In genomic region chr1:8721681-8722324, GRCh38 we compare ENCODE assay signal across 1 cellular context.
TF ChIP-seq lines count a peak whose summit lies in the region.

No MANE protein-coding gene starts in this region.

TF ChIP-seq in WTC11, 78 proteins besides CTCF, POLR2A, EP300 and RAD21 (continued from another document):
- TF ChIP-seq MAX (CRISPR knock-in tag; IDR thresholded peaks at IDR 0.05): no peak
- TF ChIP-seq ZNF232 (CRISPR knock-in tag; IDR thresholded peaks at IDR 0.05): no peak
- TF ChIP-seq, protein P1, sequence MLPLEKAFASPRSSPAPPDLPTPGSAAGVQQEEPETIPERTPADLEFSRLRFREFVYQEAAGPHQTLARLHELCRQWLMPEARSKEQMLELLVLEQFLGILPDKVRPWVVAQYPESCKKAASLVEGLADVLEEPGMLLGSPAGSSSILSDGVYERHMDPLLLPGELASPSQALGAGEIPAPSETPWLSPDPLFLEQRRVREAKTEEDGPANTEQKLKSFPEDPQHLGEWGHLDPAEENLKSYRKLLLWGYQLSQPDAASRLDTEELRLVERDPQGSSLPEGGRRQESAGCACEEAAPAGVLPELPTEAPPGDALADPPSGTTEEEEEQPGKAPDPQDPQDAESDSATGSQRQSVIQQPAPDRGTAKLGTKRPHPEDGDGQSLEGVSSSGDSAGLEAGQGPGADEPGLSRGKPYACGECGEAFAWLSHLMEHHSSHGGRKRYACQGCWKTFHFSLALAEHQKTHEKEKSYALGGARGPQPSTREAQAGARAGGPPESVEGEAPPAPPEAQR (CRISPR knock-in tag; IDR thresholded peaks at IDR 0.05): no peak
- TF ChIP-seq, protein P2, sequence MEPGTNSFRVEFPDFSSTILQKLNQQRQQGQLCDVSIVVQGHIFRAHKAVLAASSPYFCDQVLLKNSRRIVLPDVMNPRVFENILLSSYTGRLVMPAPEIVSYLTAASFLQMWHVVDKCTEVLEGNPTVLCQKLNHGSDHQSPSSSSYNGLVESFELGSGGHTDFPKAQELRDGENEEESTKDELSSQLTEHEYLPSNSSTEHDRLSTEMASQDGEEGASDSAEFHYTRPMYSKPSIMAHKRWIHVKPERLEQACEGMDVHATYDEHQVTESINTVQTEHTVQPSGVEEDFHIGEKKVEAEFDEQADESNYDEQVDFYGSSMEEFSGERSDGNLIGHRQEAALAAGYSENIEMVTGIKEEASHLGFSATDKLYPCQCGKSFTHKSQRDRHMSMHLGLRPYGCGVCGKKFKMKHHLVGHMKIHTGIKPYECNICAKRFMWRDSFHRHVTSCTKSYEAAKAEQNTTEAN (CRISPR knock-in tag; IDR thresholded peaks at IDR 0.05): no peak
- TF ChIP-seq NR1H2 (CRISPR knock-in tag; IDR thresholded peaks at IDR 0.05): no peak
